In genomic region chr6:1335367-1336037, GRCh38 we compare ENCODE assay signal across 9 cellular contexts. TPM values are rescaled to one million over a fixed set of nuclear protein-coding genes. Genes with fewer than 3 reads are reported as not detected.
DNase-seq lines count a peak whose midpoint lies in the region; ATAC-seq and TF ChIP-seq lines count a peak whose summit lies in the region.
"Had no signal": no experiment of that assay in that cellular context is flagged by ENCODE, and none has a peak within 500 bp of the region (broad histone marks: within the 10 kb centered on the region; RNA-seq: fewer than 3 reads in every experiment).

No MANE protein-coding gene starts in this region.

- TF ChIP-seq CTCF in H9 (conservative IDR thresholded peaks at IDR 0.05) (no peak), RWPE1 (conservative IDR thresholded peaks at IDR 0.05; ENCODE audit: low read depth) (no peak), foreskin keratinocyte (conservative IDR thresholded peaks at IDR 0.05) (peak; percentile 23)

- ATAC-seq in foreskin keratinocyte = peak; percentile 98
- ATAC-seq in HG03457 (IDR thresholded peaks at IDR 0.05; ENCODE audit: unreplicated experiment) = no peak
- ATAC-seq in HG03108 (IDR thresholded peaks at IDR 0.05; ENCODE audit: unreplicated experiment) = no peak
- ATAC-seq: activated CD4-positive, CD25-positive, alpha-beta regulatory T cell treated with anti-CD3 and anti-CD28 coated beads, Interleukin-2, amount 50 U/mL, for 24 hours had no signal

- no peak overlapping the region for H2AFZ ChIP-seq in H9 (ENCODE audit: low read length)

- H3K79me1 ChIP-seq in H9 (ENCODE audit: insufficient read depth, low read depth, low read length, poor library complexity, severe bottlenecking) = no peaks in the 10 kb centered on the region

- no CpG with 5 or more reads among the region's 14 CpGs for WGBS in H9 (ENCODE audit: extremely low coverage, insufficient read length, low lambda C conversion rate)

- no peak overlapping the region for H2AK5ac ChIP-seq in H9 (ENCODE audit: insufficient read length, low read length)

- H3K4me1 ChIP-seq in H9 (ENCODE audit: insufficient read depth, low read length) = no peaks in the 10 kb centered on the region; the same call in 1 of the 2 replicates
- peaks cover 10% of the 10 kb centered on the region for H3K4me1 ChIP-seq in foreskin keratinocyte

- no peak overlapping the region for H3K4me3 ChIP-seq in skeletal muscle cell (ENCODE audit: low read depth, low read length)

- peaks cover 14 to 22% of the 10 kb centered on the region in 2 experiments for H3K4me1 Mint-ChIP-seq in H9

- no peaks in the 10 kb centered on the region for H3K23me2 ChIP-seq in H9 (ENCODE audit: insufficient read length, low read depth, low read length, poor library complexity, severe bottlenecking)

- CTCF ChIA-PET in RWPE1 (lab: Yijun Ruan, JAX) = interaction anchor here (0.6 to 3.0 kb wide), 16 partner anchors 11 to 613 kb away, joined by 3 to 28 read pairs (median 4); partner anchors contain the start of gene FOXQ1

- no peak overlapping the region for H4K8ac ChIP-seq in H9 (replicated peaks; ENCODE audit: insufficient read length, low read depth, low read length)

- H4K5ac ChIP-seq in H9 (ENCODE audit: insufficient read length, low read depth, low read length) = no peak overlapping the region

- H3K79me2 ChIP-seq in H9 (ENCODE audit: insufficient read depth, low read length) = no peaks in the 10 kb centered on the region

- H3K27me3 ChIP-seq in H9 (ENCODE audit: insufficient read depth, low read length) (no peaks in the 10 kb centered on the region; the same call in 1 of the 2 replicates), foreskin keratinocyte (no peaks in the 10 kb centered on the region)

- no peak overlapping the region for H3K14ac ChIP-seq in H9 (ENCODE audit: insufficient read depth, low read length)

- no peak overlapping the region for H2BK120ac ChIP-seq in H9 (ENCODE audit: low read depth, low read length, poor library complexity, severe bottlenecking)

- H4K20me1 ChIP-seq in H9 (ENCODE audit: control insufficient read depth, insufficient read depth, insufficient read length) = no peaks in the 10 kb centered on the region

- H3K9me3 ChIP-seq in H9 (ENCODE audit: control insufficient read depth, low read depth, low read length) = no peaks in the 10 kb centered on the region

- H3K4ac ChIP-seq in H9 (ENCODE audit: low read depth, low read length) = no peak overlapping the region

- H3K18ac ChIP-seq in H9 (ENCODE audit: insufficient read length, low read depth, low read length) = no peak overlapping the region

- H2BK15ac ChIP-seq in H9 (ENCODE audit: low read depth, low read length) = no peak overlapping the region

- no peak overlapping the region for H3K27ac Mint-ChIP-seq in H9

- no peak overlapping the region for H3K4me2 ChIP-seq in H9 (ENCODE audit: insufficient read depth, insufficient read length, low read length)

- peaks cover 11% of the 10 kb centered on the region in 2 experiments; a peak in 4 of 5 replicates for H3K9me3 Mint-ChIP-seq in H9

- no peak overlapping the region for H2BK12ac ChIP-seq in H9 (ENCODE audit: insufficient read length, low read depth, low read length)

- POLR2A ChIA-PET in RWPE1 (lab: Yijun Ruan, JAX; ENCODE audit: low non-redundant PET) = interaction anchor here (0.6 to 0.7 kb wide), 2 partner anchors 9 to 67 kb away, joined by 3 to 5 read pairs; no protein-coding TSS in a partner anchor

- no peak overlapping the region for H3T11ph ChIP-seq in H9 (ENCODE audit: low read length)

- H3K36me3 Mint-ChIP-seq in H9 (ENCODE audit: insufficient read depth in 1 of 3, low read depth in 3 of 3) = peaks cover under 1 to 8% (median 3%) of the 10 kb centered on the region in 3 experiments; a peak in 6 of 7 replicates

- DNase-seq in H9 (peak; percentile 33), RWPE1 (ENCODE audit: low spot score) (peak; percentile 89), foreskin keratinocyte (peak; percentile 97 to 98), skeletal muscle cell (ENCODE audit: low read depth) (peak; percentile 54), mesenteric fat pad (ENCODE audit: low spot score) (no peak)
- no peak for DNase-seq in activated CD4-positive, alpha-beta T cell treated with anti-CD3 and anti-CD28 coated beads, Interleukin-2, amount 50 U/mL, for 1 hour

- no peak overlapping the region for H2BK20ac ChIP-seq in H9 (ENCODE audit: low read depth, low read length, poor library complexity, severe bottlenecking)

- H3K56ac ChIP-seq in H9 (ENCODE audit: insufficient read length, low read depth, low read length) = no peak overlapping the region

- no peak overlapping the region for H3K4me3 Mint-ChIP-seq in H9

- no peak overlapping the region for H2BK5ac ChIP-seq in H9 (ENCODE audit: insufficient read length, low read length)

- H3K9ac ChIP-seq in H9 (ENCODE audit: extremely low read depth, insufficient read length, low read length) = no peak overlapping the region

- H3K27ac ChIP-seq in H9 (ENCODE audit: insufficient read length, low read depth, low read length) (no peak overlapping the region), RWPE1 (peak overlapping the region; percentile 88), foreskin keratinocyte (peak overlapping the region; percentile 5)

- H3K27me3 Mint-ChIP-seq in H9 (ENCODE audit: low read depth) = peaks cover 27% of the 10 kb centered on the region

- no peak overlapping the region for H4K91ac ChIP-seq in H9 (ENCODE audit: insufficient read length, low read depth, low read length)

- H3K23ac ChIP-seq in H9 (ENCODE audit: insufficient read length, low read depth, low read length) = no peak overlapping the region

RNA-seq across cellular contexts. Expression of gene FOXQ1, which starts 23.6 kb away (rescaled TPM):
- total RNA-seq in H9 (2021) (0.15 TPM in 1 of 2 replicates, not detected in the other), foreskin keratinocyte (2.8 and 4.5 TPM in 2 replicates), mesenteric fat pad (not detected)
- polyA plus RNA-seq in foreskin keratinocyte = 2.6 and 4.4 TPM in 2 replicates

RNA-seq across cellular contexts. Expression of gene FOXF2, which starts 53.9 kb away (rescaled TPM):
- total RNA-seq in H9 (2021) = not detected in 2 replicates
- 0.11 and 0.14 TPM in 2 replicates for total RNA-seq in foreskin keratinocyte
- 0.10 and 0.22 TPM in 2 replicates for polyA plus RNA-seq in foreskin keratinocyte
- total RNA-seq in mesenteric fat pad = 2.7 TPM

Comparison
In these comparisons a context has a peak if more than half of its experiments do, and no peak if none do; other contexts are left out.
1. DNase-seq: peak in H9 (single experiment), RWPE1 (single experiment), foreskin keratinocyte (2 of 2) and skeletal muscle cell (single experiment); none in mesenteric fat pad (single experiment) and activated CD4-positive, alpha-beta T cell treated with anti-CD3 and anti-CD28 coated beads, Interleukin-2, amount 50 U/mL, for 1 hour (single experiment).